ENCODE assay signal across 11 cellular contexts in the genomic region with DNA sequence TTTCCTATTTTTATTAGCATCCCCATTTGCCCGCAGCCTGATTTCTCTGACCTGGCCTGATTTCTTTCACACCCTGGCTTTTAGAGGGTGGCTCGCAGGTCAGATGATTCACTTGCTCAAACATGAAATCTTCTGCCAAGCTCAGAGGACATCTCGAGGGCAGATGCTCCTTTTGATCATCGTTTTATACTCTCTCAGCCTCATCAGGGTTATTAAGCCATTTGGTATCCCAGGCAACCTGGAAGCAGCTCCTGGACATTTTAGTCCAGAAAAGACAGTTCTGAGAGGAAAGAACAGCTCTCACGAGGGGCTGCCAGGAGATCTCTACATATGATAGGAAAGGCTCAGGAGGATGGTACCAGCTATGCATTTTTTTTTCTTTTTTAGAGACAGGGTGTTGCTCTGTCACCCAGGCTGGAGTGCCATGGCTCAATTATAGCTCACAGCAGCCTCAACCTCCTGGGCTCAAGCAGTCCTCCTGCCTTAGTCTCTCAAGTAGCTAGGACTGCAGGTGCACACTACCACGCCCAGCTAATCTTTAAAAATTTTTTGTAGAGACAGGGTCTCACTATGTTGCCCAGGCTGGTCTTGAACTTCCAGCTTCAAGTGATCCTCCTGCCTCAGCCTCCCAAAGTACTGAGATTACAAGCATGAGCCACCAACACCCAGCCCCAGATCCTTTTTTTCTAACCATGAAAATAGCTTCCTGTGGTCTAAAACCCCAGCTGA.
DNase-seq lines count a peak whose midpoint lies in the region; ATAC-seq and TF ChIP-seq lines count a peak whose summit lies in the region.
"Had no signal": no experiment of that assay in that cellular context is flagged by ENCODE, and none has a peak within 500 bp of the region (broad histone marks: within the 10 kb centered on the region; RNA-seq: fewer than 3 reads in every experiment).

No MANE protein-coding gene starts in this region.

- peaks cover 11% of the 10 kb centered on the region for H3K9me3 Mint-ChIP-seq in T-helper 1 cell treated with Interleukin-12 subunit alpha and Interleukin-12 subunit beta and Interleukin-4 antibody, amounts not matched to agents 30 μg/mL and 1 μg/mL, for 36 hours

- intact Hi-C loops in sigmoid colon (cut with DNase I), result loop anchor here (5.0 kb wide), 1 partner anchor 265 kb away; no protein-coding TSS in a partner anchor
- intact Hi-C loops in posterior cingulate gyrus (cut with DNase I), result no loop called here

- no peak for TF ChIP-seq CTCF in sigmoid colon (IDR thresholded peaks at IDR 0.05)

- no peak for DNase-seq in T-helper 1 cell
- DNase-seq in NCI-H69 (lab: John Stamatoyannopoulos, UW), result peak; percentile 13
- DNase-seq in effector memory CD4-positive, alpha-beta T cell, result no peak
- no peak for DNase-seq in sigmoid colon
- no peak for DNase-seq in posterior cingulate gyrus
- no peak for DNase-seq in DMS153 (lab: John Stamatoyannopoulos, UW)
- DNase-seq: activated T-cell treated with anti-CD3 and anti-CD28 coated beads for 4 hours, NCI-H2171 treated with DMSO at 0.1 percent for 48 hours had no signal

- H3K4me3 Mint-ChIP-seq in T-helper 1 cell treated with Interleukin-12 subunit alpha and Interleukin-12 subunit beta and Interleukin-4 antibody, amounts not matched to agents 30 μg/mL and 1 μg/mL, for 36 hours, result no peak overlapping the region

- ATAC-seq in GM18907 (IDR thresholded peaks at IDR 0.05; ENCODE audit: unreplicated experiment), result no peak

- H3K4me3 ChIP-seq in effector memory CD4-positive, alpha-beta T cell (ENCODE audit: insufficient read depth, low read depth, low read length, poor library complexity, severe bottlenecking), result no peak overlapping the region
- no peak overlapping the region for H3K4me3 ChIP-seq in sigmoid colon
- H3K4me3 ChIP-seq: upper lobe of left lung had no signal

- TF ChIP-seq EP300 in sigmoid colon (IDR thresholded peaks at IDR 0.05), result no peak

- no peak for TF ChIP-seq POLR2A in sigmoid colon (IDR thresholded peaks at IDR 0.05)

- peaks cover 42% of the 10 kb centered on the region for H3K4me1 ChIP-seq in effector memory CD4-positive, alpha-beta T cell (ENCODE audit: control insufficient read depth, insufficient read depth, low read length, poor library complexity, severe bottlenecking)
- peaks cover 0 to 24% (median 22%) of the 10 kb centered on the region in 4 donors for H3K4me1 ChIP-seq in sigmoid colon

- no peaks in the 10 kb centered on the region for H3K27me3 Mint-ChIP-seq in T-helper 1 cell treated with Interleukin-12 subunit alpha and Interleukin-12 subunit beta and Interleukin-4 antibody, amounts not matched to agents 30 μg/mL and 1 μg/mL, for 36 hours (ENCODE audit: low read depth)

- H3K27ac Mint-ChIP-seq in T-helper 1 cell treated with Interleukin-12 subunit alpha and Interleukin-12 subunit beta and Interleukin-4 antibody, amounts not matched to agents 30 μg/mL and 1 μg/mL, for 36 hours, result peak overlapping the region; percentile 82

- 70 to 79% methylated on average over 6 of the region's 6 CpGs for WGBS in sigmoid colon, 2 donors

- H3K36me3 Mint-ChIP-seq in T-helper 1 cell treated with Interleukin-12 subunit alpha and Interleukin-12 subunit beta and Interleukin-4 antibody, amounts not matched to agents 30 μg/mL and 1 μg/mL, for 36 hours (ENCODE audit: low read depth), result peaks cover 14% of the 10 kb centered on the region

- peak overlapping the region; percentile 32 for H3K27ac ChIP-seq in effector memory CD4-positive, alpha-beta T cell (ENCODE audit: insufficient read depth, low read length, poor library complexity, severe bottlenecking)
- peak overlapping the region; percentile 64 to 79 (median 74) for H3K27ac ChIP-seq in sigmoid colon
- H3K27ac ChIP-seq: upper lobe of left lung had no signal

- H3K27me3 ChIP-seq in effector memory CD4-positive, alpha-beta T cell (replicated peaks; ENCODE audit: control insufficient read depth, insufficient read depth, low read length, poor library complexity, severe bottlenecking), result no peaks in the 10 kb centered on the region
- no peaks in the 10 kb centered on the region for H3K27me3 ChIP-seq in sigmoid colon
- H3K27me3 ChIP-seq: upper lobe of left lung had no signal

- no peaks in the 10 kb centered on the region for H3K9me3 ChIP-seq in effector memory CD4-positive, alpha-beta T cell (ENCODE audit: control insufficient read depth, low read length)
- no peaks in the 10 kb centered on the region for H3K9me3 ChIP-seq in sigmoid colon
- H3K9me3 ChIP-seq: upper lobe of left lung had no signal

- no peaks in the 10 kb centered on the region for H3K36me3 ChIP-seq in effector memory CD4-positive, alpha-beta T cell (ENCODE audit: control insufficient read depth, insufficient read depth, low read length)
- no peaks in the 10 kb centered on the region for H3K36me3 ChIP-seq in sigmoid colon
- H3K36me3 ChIP-seq: upper lobe of left lung had no signal

- H3K4me1 Mint-ChIP-seq in T-helper 1 cell treated with Interleukin-12 subunit alpha and Interleukin-12 subunit beta and Interleukin-4 antibody, amounts not matched to agents 30 μg/mL and 1 μg/mL, for 36 hours (ENCODE audit: low read depth), result peaks cover 49% of the 10 kb centered on the region
